ENCODE assay signal across 9 cellular contexts in genomic region chr1:9787702-9788101, GRCh38. TPM values are rescaled to one million over a fixed set of nuclear protein-coding genes. Genes with fewer than 3 reads are reported as not detected.
DNase-seq lines count a peak whose midpoint lies in the region; ATAC-seq and TF ChIP-seq lines count a peak whose summit lies in the region.
"Had no signal": no experiment of that assay in that cellular context is flagged by ENCODE, and none has a peak within 500 bp of the region (broad histone marks: within the 10 kb centered on the region; RNA-seq: fewer than 3 reads in every experiment).

No MANE protein-coding gene starts in this region.

- peak; percentile 15 to 49 for DNase-seq in activated CD4-positive, alpha-beta T cell treated with anti-CD3 and anti-CD28 coated beads, Interleukin-2, amount 50 U/mL, for 24 hours (ENCODE audit: low read depth in 1 of 2, low spot score in 1 of 2)
- DNase-seq in sigmoid colon: peak; percentile 34
- DNase-seq in NCI-H345 (lab: John Stamatoyannopoulos, UW): no peak
- DNase-seq in iPS-NIHi11 (ENCODE audit: low spot score): no peak
- no peak for DNase-seq in HAP-1 (ENCODE audit: low spot score in 2 of 2)
- DNase-seq in middle frontal gyrus (ENCODE audit: extremely low spot score, low spot score): no peak

- 72 to 92% methylated on average over 8 of the region's 8 CpGs for WGBS in sigmoid colon, 2 donors

- TF ChIP-seq EP300 in sigmoid colon (IDR thresholded peaks at IDR 0.05): no peak

- in situ Hi-C loops in HAP-1 (cut with MboI; ENCODE audit: low sequenced_read_pairs): loop anchor here (5.0 kb wide), 1 partner anchor 80 kb away; no protein-coding TSS in a partner anchor

- H3K9me3 ChIP-seq in sigmoid colon (no peaks in the 10 kb centered on the region), HAP-1 (no peaks in the 10 kb centered on the region)

- ATAC-seq in GM18502 (IDR thresholded peaks at IDR 0.05; ENCODE audit: poor library complexity, unreplicated experiment): peak; percentile 75
- ATAC-seq in HG03280 (IDR thresholded peaks at IDR 0.05; ENCODE audit: unreplicated experiment): peak; percentile 76
- ATAC-seq: left colon had no signal

- H3K27me3 ChIP-seq in sigmoid colon (no peaks in the 10 kb centered on the region), HAP-1 (ENCODE audit: low read depth) (no peaks in the 10 kb centered on the region)

- intact Hi-C loops in sigmoid colon (cut with DNase I): no loop called here

- TF ChIP-seq POLR2A in sigmoid colon (IDR thresholded peaks at IDR 0.05): no peak

- no peak overlapping the region for H3K27ac ChIP-seq in sigmoid colon

- no peaks in the 10 kb centered on the region for H3K36me3 ChIP-seq in sigmoid colon
- H3K36me3 ChIP-seq in HAP-1 (replicated peaks): no peaks in the 10 kb centered on the region

- peaks cover 0 to 8% (median 6%) of the 10 kb centered on the region in 4 donors for H3K4me1 ChIP-seq in sigmoid colon
- peaks cover 9% of the 10 kb centered on the region for H3K4me1 ChIP-seq in HAP-1

- no peak for TF ChIP-seq CTCF in sigmoid colon (IDR thresholded peaks at IDR 0.05)

- H3K4me3 ChIP-seq in sigmoid colon: no peak overlapping the region
- no peak overlapping the region for H3K4me3 ChIP-seq in HAP-1

RNA-seq across cellular contexts. Expression of gene CLSTN1, which starts 36.1 kb away (rescaled TPM):
- 10 to 100 TPM; 33.9 to 71.2 (median 36.4) TPM for total RNA-seq in sigmoid colon
- polyA plus RNA-seq in sigmoid colon: 100 to 1,000 TPM in 1 of 3 donors, 10 to 100 TPM in 2; 21.0 to 105 (median 28.9) TPM

Comparison
In these comparisons a context has a peak if more than half of its experiments do, and no peak if none do; other contexts are left out.
1. DNase-seq: peak in activated CD4-positive, alpha-beta T cell treated with anti-CD3 and anti-CD28 coated beads, Interleukin-2, amount 50 U/mL, for 24 hours (2 of 2) and sigmoid colon (single experiment); none in NCI-H345 (single experiment), iPS-NIHi11 (single experiment), HAP-1 (0 of 2) and middle frontal gyrus (single experiment).